9 cellular contexts compared by ENCODE assay signal in the genomic region with DNA sequence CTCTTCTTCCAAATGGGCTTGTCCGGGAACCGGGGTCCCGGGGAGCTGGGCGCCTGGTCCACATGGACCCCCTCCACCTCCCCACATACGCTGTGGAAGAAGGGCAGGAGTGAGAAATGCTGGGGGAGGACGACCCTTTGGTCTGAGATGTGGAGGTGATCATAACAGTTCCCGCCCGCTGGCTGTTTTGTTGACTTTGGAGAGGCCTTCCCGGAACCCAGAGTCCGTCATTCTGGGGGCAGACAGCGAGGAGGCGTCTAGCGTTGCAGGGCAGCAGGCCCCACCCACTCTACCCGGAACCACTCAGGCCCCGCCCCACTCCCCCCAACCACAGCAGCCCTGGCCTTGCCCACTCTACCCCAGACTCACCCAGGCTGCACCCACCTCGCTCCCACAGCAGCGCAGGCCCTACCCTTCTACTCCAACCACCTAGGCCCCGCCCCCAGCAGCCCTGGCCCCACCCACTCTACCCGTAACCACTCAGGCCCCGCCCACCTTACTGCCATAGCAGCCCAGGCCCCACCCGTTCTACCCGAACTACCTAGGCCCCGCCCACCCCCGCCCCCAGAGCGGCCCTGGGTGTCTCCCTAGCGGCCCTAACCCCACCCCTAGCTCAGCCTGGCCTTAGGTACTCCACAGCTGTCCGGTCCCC. TPM values are rescaled to one million over a fixed set of nuclear protein-coding genes. Genes with fewer than 3 reads are reported as not detected.
A peak's percentile ranks its signal among the peaks of the same experiment; 100 is the strongest.
DNase-seq lines count a peak whose midpoint lies in the region; ATAC-seq and TF ChIP-seq lines count a peak whose summit lies in the region.
"Had no signal": no experiment of that assay in that cellular context is flagged by ENCODE, and none has a peak within 500 bp of the region (broad histone marks: within the 10 kb centered on the region; RNA-seq: fewer than 3 reads in every experiment).

No MANE protein-coding gene starts in this region.

- ATAC-seq in HCT116 (peak; percentile 94), right cardiac atrium (peak; percentile 67 to 74), GM21528 (IDR thresholded peaks at IDR 0.05; ENCODE audit: low FRiP score, unreplicated experiment) (no peak)

- WGBS in right cardiac atrium: 72% methylated on average over 27 of the region's 27 CpGs
- WGBS in mammary epithelial cell (ENCODE audit: low coverage, missing lambda C conversion rate): 100% methylated on average over 5 of the region's 27 CpGs

- peak overlapping the region; percentile 29; the same call in 1 of the 2 replicates for H3K27ac ChIP-seq in HCT116 (ENCODE audit: low read depth, low read length)
- no peak overlapping the region for H3K27ac ChIP-seq in WERI-Rb-1
- no peak overlapping the region for H3K27ac ChIP-seq in right cardiac atrium (ENCODE audit: low read length)
- H3K27ac ChIP-seq in mammary epithelial cell (ENCODE audit: insufficient read depth, low read depth, low read length): no peak overlapping the region

- H3K79me2 ChIP-seq in HCT116 (ENCODE audit: insufficient read depth, low read length) (peaks cover under 1% of the 10 kb centered on the region), mammary epithelial cell (ENCODE audit: insufficient read depth, low read length) (peaks cover 2% of the 10 kb centered on the region)

- RAD21 ChIA-PET in HCT116 (lab: Charles Lee; ENCODE audit: low non-redundant PET in 1 of 2, low total read pairs in 2 of 2, uncharacterized antibody in 2 of 2, unreplicated experiment in 2 of 2): interaction anchor here in 1 of 2 experiments (0.7 kb wide), 1 partner anchor 181 kb away, joined by 7 read pairs; no protein-coding TSS in a partner anchor

- TF ChIP-seq POLR2A in HCT116 (IDR thresholded peaks at IDR 0.05; ENCODE audit: borderline replicate concordance, extremely low read depth, insufficient read depth, insufficient read length): no peak

- H3K4me2 ChIP-seq in HCT116 (ENCODE audit: low read length): peak overlapping the region; percentile 59
- no peak overlapping the region for H3K4me2 ChIP-seq in mammary epithelial cell (ENCODE audit: insufficient read depth, low read depth, low read length)

- no peaks in the 10 kb centered on the region for H4K20me1 ChIP-seq in HCT116 (ENCODE audit: insufficient read depth)
- no peaks in the 10 kb centered on the region for H4K20me1 ChIP-seq in mammary epithelial cell (ENCODE audit: insufficient read depth, low read length)

- CTCF ChIA-PET in HCT116 (lab: Charles Lee) (no interaction called here), mammary epithelial cell (lab: Charles Lee; ENCODE audit: low non-redundant PET) (no interaction called here)

- in situ Hi-C loops in mammary epithelial cell (cut with MboI; ENCODE audit: low sequenced_read_pairs in 2 of 2): loop anchor here in 1 of 2 donors (10.0 kb wide), 1 partner anchor 215 kb away; no protein-coding TSS in a partner anchor

- H3K27me3 ChIP-seq in HCT116 (ENCODE audit: insufficient read depth, low read length) (no peaks in the 10 kb centered on the region), WERI-Rb-1 (ENCODE audit: insufficient read depth, low read depth, severe bottlenecking) (no peaks in the 10 kb centered on the region), right cardiac atrium (ENCODE audit: control insufficient read depth, insufficient read depth) (no peaks in the 10 kb centered on the region), mammary epithelial cell (ENCODE audit: insufficient read depth, low read length) (no peaks in the 10 kb centered on the region)

- peak overlapping the region; percentile 22 to 30; a peak in 3 of 4 replicates for H3K4me3 ChIP-seq in HCT116 (replicated peaks in 1 of 2; ENCODE audit: low read depth in 1 of 2, low read length in 2 of 2)
- no peak overlapping the region for H3K4me3 ChIP-seq in WERI-Rb-1 (ENCODE audit: low read depth, low read length)
- H3K4me3 ChIP-seq in right cardiac atrium (ENCODE audit: low read length): no peak overlapping the region
- H3K4me3 ChIP-seq in mammary epithelial cell (replicated peaks in 1 of 3; ENCODE audit: insufficient read depth in 1 of 3, low read depth in 2 of 3, low read length in 3 of 3): no peak overlapping the region

- peak overlapping the region; percentile 39; the same call in 1 of the 2 replicates for H3K9ac ChIP-seq in HCT116 (ENCODE audit: low read length)
- no peak overlapping the region for H3K9ac ChIP-seq in mammary epithelial cell (ENCODE audit: insufficient read depth, low read length)

- TF ChIP-seq RAD21 in HCT116 (IDR thresholded peaks at IDR 0.05; ENCODE audit: low read depth): no peak

- no peak for TF ChIP-seq CTCF in HCT116 (IDR thresholded peaks at IDR 0.05 in 2 of 3, conservative IDR thresholded peaks at IDR 0.05 in 1 of 3; ENCODE audit: borderline replicate concordance in 1 of 3, insufficient read depth in 1 of 3, low read depth in 2 of 3, low read length in 2 of 3)
- TF ChIP-seq CTCF in WERI-Rb-1 (IDR thresholded peaks at IDR 0.05; ENCODE audit: low read depth, low read length): no peak
- TF ChIP-seq CTCF in mammary epithelial cell (conservative IDR thresholded peaks at IDR 0.05 in 1 of 2, IDR thresholded peaks at IDR 0.05 in 1 of 2; ENCODE audit: extremely low read depth in 1 of 2, insufficient read depth in 1 of 2, low read depth in 1 of 2, low read length in 2 of 2): no peak

- H3K36me3 ChIP-seq in HCT116 (ENCODE audit: control insufficient read depth in 1 of 2, insufficient read depth in 2 of 2, low read length in 2 of 2) (no peaks in the 10 kb centered on the region; a peak in 2 of 4 replicates), WERI-Rb-1 (no peaks in the 10 kb centered on the region), mammary epithelial cell (ENCODE audit: insufficient read depth, low read length) (no peaks in the 10 kb centered on the region)

- intact Hi-C loops in HCT116 (cut with micrococcal nuclease): no loop called here
- intact Hi-C loops in right cardiac atrium (cut with DNase I): loop anchor here in 1 of 4 donors (10.0 kb wide), 1 partner anchor 135 kb away; no protein-coding TSS in a partner anchor
- intact Hi-C loops in mammary epithelial cell (cut with micrococcal nuclease): loop anchor here (10.0 kb wide), 1 partner anchor 305 kb away; a partner anchor contains a TSS

- POLR2A ChIA-PET in HCT116 (lab: Charles Lee): interaction anchor here (0.6 kb wide), 2 partner anchors 38 to 129 kb away, joined by 4 to 5 read pairs; no protein-coding TSS in a partner anchor

- no peaks in the 10 kb centered on the region for H3K9me2 ChIP-seq in HCT116 (ENCODE audit: insufficient read depth)

- BruUV-seq in HCT116 (replicated peaks; lab: Mats Ljungman, UMichigan) (no TSS peak), mammary epithelial cell (replicated peaks; lab: Mats Ljungman, UMichigan) (no TSS peak)

- DNase-seq in HCT116 (ENCODE audit: low read depth, low spot score): no peak
- peak; percentile 47 for DNase-seq in WERI-Rb-1
- DNase-seq in right cardiac atrium: peak; percentile 68 to 85 (median 80)
- peak; percentile 72 for DNase-seq in stimulated activated CD4-positive, alpha-beta T cell treated with anti-CD3 and anti-CD28 coated beads, Interleukin-15, amount 100 ng/mL, for 24 hours
- no peak for DNase-seq in mammary epithelial cell
- DNase-seq in stimulated activated naive CD4-positive, alpha-beta T cell treated with Interleukin-2 at 50 U/mL for 16 hours (lab: John Stamatoyannopoulos, UW): no peak
- no peak for DNase-seq in NCI-H524 treated with DMSO at 0.1 percent for 48 hours (lab: John Stamatoyannopoulos, UW)
- DNase-seq: SW 1271 had no signal

- dilution Hi-C loops in mammary epithelial cell (cut with HindIII; ENCODE audit: low sequenced_read_pairs): no loop called here

- no peaks in the 10 kb centered on the region for H3K9me3 ChIP-seq in HCT116 (ENCODE audit: control insufficient read depth in 1 of 2, insufficient read depth in 1 of 2, low read depth in 1 of 2, low read length in 2 of 2)
- no peaks in the 10 kb centered on the region for H3K9me3 ChIP-seq in WERI-Rb-1 (ENCODE audit: severe bottlenecking)
- H3K9me3 ChIP-seq in right cardiac atrium (ENCODE audit: control insufficient read depth, low read length): no peaks in the 10 kb centered on the region
- H3K9me3 ChIP-seq in mammary epithelial cell (replicated peaks; ENCODE audit: insufficient read depth, low read length): no peaks in the 10 kb centered on the region

- H3K4me1 ChIP-seq in HCT116 (ENCODE audit: control insufficient read depth in 1 of 2, insufficient read depth in 2 of 2, low read length in 2 of 2) (peaks cover 5 to 16% of the 10 kb centered on the region in 2 experiments), right cardiac atrium (ENCODE audit: control insufficient read depth, insufficient read depth, low read length) (no peaks in the 10 kb centered on the region), mammary epithelial cell (ENCODE audit: insufficient read depth, low read length) (no peaks in the 10 kb centered on the region)

- H2AFZ ChIP-seq in HCT116 (ENCODE audit: low read depth, low read length, poor library complexity, severe bottlenecking) (no peak overlapping the region), mammary epithelial cell (ENCODE audit: low read depth, low read length) (no peak overlapping the region)

RNA-seq across cellular contexts. Expression of a gene that starts 7.1 kb away (rescaled TPM):
- total RNA-seq in HCT116 (2021; ENCODE audit: unreplicated experiment) (75.0 TPM), right cardiac atrium (10 to 100 TPM; 28.2 to 38.4 (median 33.0) TPM), mammary epithelial cell (10 to 100 TPM; 50.2 to 95.9 TPM)
- polyA plus RNA-seq in HCT116 (2012): 89.6 and 104 TPM in 2 replicates
- polyA plus RNA-seq in right cardiac atrium (36.8 TPM), mammary epithelial cell (75.9 TPM)
- 230 TPM for polyA minus RNA-seq in mammary epithelial cell

RNA-seq across cellular contexts. Expression of a gene that starts 9.2 kb away (rescaled TPM):
- 111 TPM for total RNA-seq in HCT116 (2021; ENCODE audit: unreplicated experiment)
- polyA plus RNA-seq in HCT116 (2012): 109 and 120 TPM in 2 replicates
- total RNA-seq in right cardiac atrium: 10 to 100 TPM; 68.8 to 89.5 (median 78.8) TPM
- polyA plus RNA-seq in right cardiac atrium: 92.6 TPM
- total RNA-seq in mammary epithelial cell: 10 to 100 TPM; 45.0 to 73.3 TPM
- polyA plus RNA-seq in mammary epithelial cell: 46.8 TPM
- polyA minus RNA-seq in mammary epithelial cell: 28.9 TPM

RNA-seq across cellular contexts. Expression of a gene that starts 9.8 kb away (rescaled TPM):
- total RNA-seq in HCT116 (2021; ENCODE audit: unreplicated experiment) (7.0 TPM), right cardiac atrium (100 to 1,000 TPM; 136 to 537 (median 382) TPM), mammary epithelial cell (100 to 1,000 TPM in 1 of 2 donors, 10 to 100 TPM in 1; 20.5 to 122 TPM)
- polyA plus RNA-seq in HCT116 (2012): 1.6 and 2.1 TPM in 2 replicates
- polyA plus RNA-seq in right cardiac atrium (273 TPM), mammary epithelial cell (142 TPM)
- 403 TPM for polyA minus RNA-seq in mammary epithelial cell

RNA-seq across cellular contexts. Expression of a gene that starts 37.0 kb away (rescaled TPM):
- total RNA-seq in HCT116 (2021; ENCODE audit: unreplicated experiment) (75.7 TPM), right cardiac atrium (under 1 TPM in 2 of 4 donors, not detected in 2; 0.09 to 0.25 TPM), mammary epithelial cell (10 to 100 TPM; 59.0 to 95.1 TPM)
- polyA plus RNA-seq in HCT116 (2012): 57.7 and 67.0 TPM in 2 replicates
- polyA plus RNA-seq in right cardiac atrium (0.54 TPM), mammary epithelial cell (31.9 TPM)
- 31.9 TPM for polyA minus RNA-seq in mammary epithelial cell

RNA-seq across cellular contexts. Expression of a gene that starts 42.2 kb away (rescaled TPM):
- total RNA-seq in HCT116 (2021; ENCODE audit: unreplicated experiment): 20.6 TPM
- polyA plus RNA-seq in HCT116 (2012): 37.2 and 37.3 TPM in 2 replicates
- total RNA-seq in right cardiac atrium: 1 to 10 TPM; 2.0 to 3.7 (median 3.4) TPM
- polyA plus RNA-seq in right cardiac atrium: 0.84 TPM
- under 1 TPM; 0.17 to 0.96 TPM for total RNA-seq in mammary epithelial cell
- not detected for polyA plus RNA-seq in mammary epithelial cell
- polyA minus RNA-seq in mammary epithelial cell: not detected

Comparison
In these comparisons a context has a peak if more than half of its experiments do, and no peak if none do; other contexts are left out.
1. DNase-seq: peak in WERI-Rb-1 (single experiment), right cardiac atrium (3 of 3) and stimulated activated CD4-positive, alpha-beta T cell treated with anti-CD3 and anti-CD28 coated beads, Interleukin-15, amount 100 ng/mL, for 24 hours (single experiment); none in HCT116 (single experiment), mammary epithelial cell (single experiment), stimulated activated naive CD4-positive, alpha-beta T cell treated with Interleukin-2 at 50 U/mL for 16 hours (single experiment) and NCI-H524 treated with DMSO at 0.1 percent for 48 hours (single experiment).
2. H3K4me3 ChIP-seq: peak in HCT116 (2 of 2); none in WERI-Rb-1 (single experiment), right cardiac atrium (single experiment) and mammary epithelial cell (0 of 3).